Comparison of ENCODE assay signal across 11 cellular contexts in genomic region chr7:38318241-38318640, GRCh38.
DNase-seq lines count a peak whose midpoint lies in the region; ATAC-seq and TF ChIP-seq lines count a peak whose summit lies in the region.
"Had no signal": no experiment of that assay in that cellular context is flagged by ENCODE, and none has a peak within 500 bp of the region (broad histone marks: within the 10 kb centered on the region; RNA-seq: fewer than 3 reads in every experiment).

No MANE protein-coding gene starts in this region.

- H3K79me2 ChIP-seq in neural progenitor cell (ENCODE audit: low read depth): no peaks in the 10 kb centered on the region

- peak overlapping the region; percentile 91 to 100 (median 97) for H3K27ac Mint-ChIP-seq in CD8-positive, alpha-beta memory T cell
- H3K27ac Mint-ChIP-seq in activated naive CD8-positive, alpha-beta T cell treated with anti-CD3 and anti-CD28 coated beads for 36 hours: peak overlapping the region; percentile 56
- no peak overlapping the region for H3K27ac Mint-ChIP-seq in neural progenitor cell
- H3K27ac Mint-ChIP-seq: nephron had no signal

- H3K4me1 ChIP-seq in CD8-positive, alpha-beta memory T cell (ENCODE audit: insufficient read depth, low read length): peaks cover 26% of the 10 kb centered on the region
- H3K4me1 ChIP-seq in neural progenitor cell: no peaks in the 10 kb centered on the region

- no peaks in the 10 kb centered on the region for H3F3A ChIP-seq in neural progenitor cell (ENCODE audit: low read depth)

- peak overlapping the region; percentile 45 for H3K27ac ChIP-seq in CD8-positive, alpha-beta memory T cell (ENCODE audit: low read depth, low read length)
- H3K27ac ChIP-seq in neural progenitor cell (no peak overlapping the region), dorsolateral prefrontal cortex (peak overlapping the region in 1 of 59 donors; percentile 7)
- H3K27ac ChIP-seq: esophagus muscularis mucosa had no signal

- H3K9me3 Mint-ChIP-seq in CD8-positive, alpha-beta memory T cell: no peaks in the 10 kb centered on the region
- no peaks in the 10 kb centered on the region for H3K9me3 Mint-ChIP-seq in activated naive CD8-positive, alpha-beta T cell treated with anti-CD3 and anti-CD28 coated beads for 36 hours
- no peaks in the 10 kb centered on the region for H3K9me3 Mint-ChIP-seq in neural progenitor cell
- H3K9me3 Mint-ChIP-seq: nephron had no signal

- no peak overlapping the region for H3K4me2 ChIP-seq in neural progenitor cell

- DNase-seq in CD8-positive, alpha-beta memory T cell: no peak
- DNase-seq in NB4 (ENCODE audit: low read depth) (peak; percentile 64), neural progenitor cell (ENCODE audit: low spot score) (no peak), dorsolateral prefrontal cortex (no peak)
- no peak for DNase-seq in activated naive CD8-positive, alpha-beta T cell treated with anti-CD3 and anti-CD28 coated beads for 36 hours
- DNase-seq: left cardiac atrium, NCI-H1048 had no signal

- H3K9me3 ChIP-seq in CD8-positive, alpha-beta memory T cell (ENCODE audit: low read length): no peaks in the 10 kb centered on the region
- no peaks in the 10 kb centered on the region for H3K9me3 ChIP-seq in neural progenitor cell (ENCODE audit: low read depth)
- H3K9me3 ChIP-seq: esophagus muscularis mucosa had no signal

- H3K36me3 ChIP-seq in CD8-positive, alpha-beta memory T cell (ENCODE audit: insufficient read depth, low read length): no peaks in the 10 kb centered on the region
- no peaks in the 10 kb centered on the region for H3K36me3 ChIP-seq in neural progenitor cell
- H3K36me3 ChIP-seq: esophagus muscularis mucosa had no signal

- H3K36me3 Mint-ChIP-seq in CD8-positive, alpha-beta memory T cell: peaks cover 0 to 8% (median 0%) of the 10 kb centered on the region in 3 donors
- no peaks in the 10 kb centered on the region for H3K36me3 Mint-ChIP-seq in activated naive CD8-positive, alpha-beta T cell treated with anti-CD3 and anti-CD28 coated beads for 36 hours
- H3K36me3 Mint-ChIP-seq in neural progenitor cell: no peaks in the 10 kb centered on the region

- no peak for TF ChIP-seq POLR2A in NB4 (IDR thresholded peaks at IDR 0.05; ENCODE audit: extremely low read depth, insufficient read length)

- peak overlapping the region; percentile 41 for H3K4me3 ChIP-seq in CD8-positive, alpha-beta memory T cell (ENCODE audit: low read length)
- H3K4me3 ChIP-seq in NB4 (ENCODE audit: low read depth, low read length) (peak overlapping the region; percentile 66), neural progenitor cell (no peak overlapping the region), dorsolateral prefrontal cortex (no peak overlapping the region)
- H3K4me3 ChIP-seq: esophagus muscularis mucosa had no signal

- H3K27me3 Mint-ChIP-seq in CD8-positive, alpha-beta memory T cell: no peaks in the 10 kb centered on the region
- no peaks in the 10 kb centered on the region for H3K27me3 Mint-ChIP-seq in activated naive CD8-positive, alpha-beta T cell treated with anti-CD3 and anti-CD28 coated beads for 36 hours
- H3K27me3 Mint-ChIP-seq in neural progenitor cell (ENCODE audit: insufficient read depth, low read depth): peaks cover 3% of the 10 kb centered on the region

- intact Hi-C loops in dorsolateral prefrontal cortex (cut with DNase I): loop anchor here in 1 of 2 donors (2.0 to 5.0 kb wide), 2 partner anchors 103 to 211 kb away; no protein-coding TSS in a partner anchor

- POLR2A ChIA-PET in CD8-positive, alpha-beta memory T cell (lab: Charles Lee): interaction anchor here (1.5 to 1.7 kb wide), 2 partner anchors 10 to 13 kb away, joined by 4 to 12 read pairs; no protein-coding TSS in a partner anchor

- peak overlapping the region; percentile 90 to 99 (median 93) for H3K4me3 Mint-ChIP-seq in CD8-positive, alpha-beta memory T cell
- H3K4me3 Mint-ChIP-seq in activated naive CD8-positive, alpha-beta T cell treated with anti-CD3 and anti-CD28 coated beads for 36 hours: peak overlapping the region; percentile 59
- H3K4me3 Mint-ChIP-seq in neural progenitor cell: no peak overlapping the region
- H3K4me3 Mint-ChIP-seq: nephron had no signal

- no peaks in the 10 kb centered on the region for H4K20me1 ChIP-seq in neural progenitor cell (ENCODE audit: low read depth)

- CTCF ChIA-PET in CD8-positive, alpha-beta memory T cell (lab: Charles Lee): interaction anchor here (0.9 to 7.2 kb wide), 14 partner anchors 10 to 100 kb away, joined by 3 to 75 read pairs (median 5); no protein-coding TSS in a partner anchor

- H3K9ac ChIP-seq in neural progenitor cell: no peak overlapping the region

- TF ChIP-seq CTCF in NB4 (IDR thresholded peaks at IDR 0.05; ENCODE audit: low read depth, low read length) (no peak), neural progenitor cell (IDR thresholded peaks at IDR 0.05) (no peak), dorsolateral prefrontal cortex (IDR thresholded peaks at IDR 0.05 in 54 of 56, conservative IDR thresholded peaks at IDR 0.05 in 2 of 56; ENCODE audit: low read depth in 1 of 56, partially characterized antibody in 56 of 56) (no peak)

- ATAC-seq in GM21737 (IDR thresholded peaks at IDR 0.05; ENCODE audit: unreplicated experiment): no peak
- ATAC-seq in HG02623 (IDR thresholded peaks at IDR 0.05; ENCODE audit: unreplicated experiment): no peak

- H3K4me1 Mint-ChIP-seq in CD8-positive, alpha-beta memory T cell: peaks cover 33 to 53% (median 49%) of the 10 kb centered on the region in 3 donors
- H3K4me1 Mint-ChIP-seq in activated naive CD8-positive, alpha-beta T cell treated with anti-CD3 and anti-CD28 coated beads for 36 hours: peaks cover 19% of the 10 kb centered on the region
- H3K4me1 Mint-ChIP-seq in neural progenitor cell: peaks cover 3% of the 10 kb centered on the region

- no peaks in the 10 kb centered on the region for H3K27me3 ChIP-seq in CD8-positive, alpha-beta memory T cell (ENCODE audit: insufficient read depth, low read length, poor library complexity, severe bottlenecking)
- no peaks in the 10 kb centered on the region for H3K27me3 ChIP-seq in neural progenitor cell
- no peaks in the 10 kb centered on the region for H3K27me3 ChIP-seq in dorsolateral prefrontal cortex
- H3K27me3 ChIP-seq: esophagus muscularis mucosa had no signal

- H2AFZ ChIP-seq in neural progenitor cell (replicated peaks): peak overlapping the region; percentile 43

Comparison
In these comparisons a context has a peak if more than half of its experiments do, and no peak if none do; other contexts are left out.
1. H3K4me3 ChIP-seq: peak in CD8-positive, alpha-beta memory T cell (single experiment) and NB4 (single experiment); none in neural progenitor cell (single experiment) and dorsolateral prefrontal cortex (0 of 59).